7 cellular contexts compared by ENCODE assay signal in the genomic region with DNA sequence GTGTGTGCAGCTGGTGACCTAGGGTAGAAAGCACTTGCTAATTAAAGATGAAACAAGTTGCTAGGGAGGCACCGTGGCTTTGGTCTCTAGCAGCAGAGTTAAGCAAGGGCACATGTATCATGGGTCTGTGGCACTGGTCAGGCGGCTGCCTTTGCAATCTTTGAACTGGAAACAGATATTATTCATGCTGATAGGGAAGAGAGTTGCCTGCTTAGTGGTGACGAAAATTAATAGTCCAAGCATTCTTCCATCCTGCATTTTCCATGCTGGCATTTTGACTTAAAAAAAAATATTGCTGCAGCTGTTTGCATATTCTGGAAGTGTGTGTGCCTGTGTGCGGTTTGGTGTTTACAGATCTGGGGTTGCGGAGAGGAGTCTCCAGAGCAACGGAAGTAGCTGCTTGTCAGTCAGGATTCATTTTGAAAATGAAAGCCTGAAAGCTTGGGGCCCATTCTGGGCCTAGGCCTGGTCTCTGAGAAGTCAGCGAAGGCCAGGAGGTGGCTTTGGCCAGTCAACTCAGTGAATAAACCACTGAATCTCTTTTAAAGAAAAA. TPM values are rescaled to one million over a fixed set of nuclear protein-coding genes. Genes with fewer than 3 reads are reported as not detected.
DNase-seq lines count a peak whose midpoint lies in the region; ATAC-seq and TF ChIP-seq lines count a peak whose summit lies in the region.

No MANE protein-coding gene starts in this region.

- intact Hi-C loops in activated B cell treated with CpG ODN at 0.5 μM for 24 hours (cut with micrococcal nuclease), result loop anchor here (1.0 to 2.0 kb wide), 5 partner anchors 8 to 240 kb away; a partner anchor contains a TSS
- intact Hi-C loops in left lung (cut with DNase I), result no loop called here

- H3K9me3 ChIP-seq in left lung, result no peaks in the 10 kb centered on the region

- CTCF ChIA-PET in activated B cell treated with CpG ODN at 0.5 μM for 24 hours (lab: Charles Lee), result interaction anchor here (1.1 to 2.0 kb wide), 3 partner anchors 15 to 24 kb away, joined by 3 to 4 read pairs (median 4); no protein-coding TSS in a partner anchor

- peaks cover 0 to 10% of the 10 kb centered on the region in 2 donors for H3K27me3 ChIP-seq in left lung

- H3K36me3 ChIP-seq in left lung, result no peaks in the 10 kb centered on the region

- peaks cover 58% of the 10 kb centered on the region for H3K4me1 Mint-ChIP-seq in activated B cell treated with CpG ODN at 0.5 μM for 24 hours

- peak overlapping the region; percentile 13 to 82 for H3K27ac ChIP-seq in left lung

- H3K4me3 ChIP-seq in left lung, result no peak overlapping the region

- no peaks in the 10 kb centered on the region for H3K9me3 Mint-ChIP-seq in activated B cell treated with CpG ODN at 0.5 μM for 24 hours

- H3K27me3 Mint-ChIP-seq in activated B cell treated with CpG ODN at 0.5 μM for 24 hours, result no peaks in the 10 kb centered on the region

- peak overlapping the region; percentile 82 for H3K4me3 Mint-ChIP-seq in activated B cell treated with CpG ODN at 0.5 μM for 24 hours

- peak; percentile 55 for ATAC-seq in GM19372 (IDR thresholded peaks at IDR 0.05; ENCODE audit: low read depth, unreplicated experiment)
- peak; percentile 64 for ATAC-seq in HG03196 (IDR thresholded peaks at IDR 0.05; ENCODE audit: unreplicated experiment)
- peak; percentile 38 for ATAC-seq in activated B cell treated with CpG ODN at 0.5 μM for 24 hours (ENCODE audit: low read depth)
- no peak for ATAC-seq in left lung

- H3K27ac Mint-ChIP-seq in activated B cell treated with CpG ODN at 0.5 μM for 24 hours, result peak overlapping the region; percentile 98

- H3K4me1 ChIP-seq in left lung, result peaks cover 0 to 16% of the 10 kb centered on the region in 2 donors

- POLR2A ChIA-PET in activated B cell treated with CpG ODN at 0.5 μM for 24 hours (lab: Charles Lee), result interaction anchor here (0.6 to 3.3 kb wide), 15 partner anchors 8 to 182 kb away, joined by 3 to 25 read pairs (median 4); a partner anchor contains a TSS

- TF ChIP-seq CTCF in activated B cell treated with CpG ODN at 0.5 μM for 24 hours (IDR thresholded peaks at IDR 0.05) (no peak), left lung (IDR thresholded peaks at IDR 0.05) (no peak)

- DNase-seq in activated B cell treated with CpG ODN at 0.5 μM for 24 hours (no peak), left lung (peak in 1 of 2 donors; percentile 34), mucosa of gallbladder (ENCODE audit: low spot score) (no peak), NCI-H774 (lab: John Stamatoyannopoulos, UW) (no peak), NCI-H82 treated with DMSO at 0.1 percent for 48 hours (lab: John Stamatoyannopoulos, UW; ENCODE audit: unreplicated experiment) (no peak)

- H3K36me3 Mint-ChIP-seq in activated B cell treated with CpG ODN at 0.5 μM for 24 hours (ENCODE audit: low read depth), result no peaks in the 10 kb centered on the region

RNA-seq across cellular contexts. Expression of a gene that starts 2.3 kb away (rescaled TPM):
- 9.7 and 9.9 TPM in 2 replicates for total RNA-seq in activated B cell treated with CpG ODN at 0.5 μM for 24 hours
- 1 to 10 TPM; 2.4 to 4.2 TPM for total RNA-seq in left lung
- 4.7 TPM for total RNA-seq in mucosa of gallbladder

RNA-seq across cellular contexts. Expression of a gene that starts 35.4 kb away (rescaled TPM):
- 3,684 and 4,270 TPM in 2 replicates for total RNA-seq in activated B cell treated with CpG ODN at 0.5 μM for 24 hours
- 1,000 to 10,000 TPM; 1,442 to 1,453 TPM for total RNA-seq in left lung
- total RNA-seq in mucosa of gallbladder, result 917 TPM
